Comparison of ENCODE assay signal across 15 cellular contexts in the genomic region with DNA sequence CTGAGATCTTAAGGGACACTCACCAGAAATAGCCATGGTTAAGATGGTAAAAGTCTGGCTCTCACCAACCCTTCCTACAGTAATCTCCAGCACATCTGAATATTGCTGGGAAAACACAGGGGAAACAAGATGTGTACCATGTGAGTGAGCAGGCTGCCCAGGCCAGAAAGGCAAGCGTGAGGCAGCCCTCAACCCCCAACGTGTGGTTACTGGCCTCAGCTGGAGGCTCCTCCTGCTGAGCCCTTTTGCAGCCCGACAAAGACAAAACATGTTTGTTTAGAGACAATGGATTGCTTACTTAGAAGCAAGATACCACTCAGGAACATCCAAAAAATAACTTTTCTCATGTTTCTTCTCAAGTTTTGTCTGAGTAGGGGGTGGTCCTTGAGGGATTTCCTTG.
DNase-seq lines count a peak whose midpoint lies in the region; ATAC-seq and TF ChIP-seq lines count a peak whose summit lies in the region.
"Had no signal": no experiment of that assay in that cellular context is flagged by ENCODE, and none has a peak within 500 bp of the region (broad histone marks: within the 10 kb centered on the region; RNA-seq: fewer than 3 reads in every experiment).

No MANE protein-coding gene starts in this region.

- H3K36me3 ChIP-seq in HUES48 (ENCODE audit: control insufficient read depth, insufficient read depth, low read length), result peaks cover 28% of the 10 kb centered on the region

- H3K27ac ChIP-seq in HUES48 (ENCODE audit: low read depth, low read length), result peak overlapping the region; percentile 73

- TF ChIP-seq CTCF in choroid plexus epithelial cell (conservative IDR thresholded peaks at IDR 0.05; ENCODE audit: low read depth, low read length), result no peak

- no peaks in the 10 kb centered on the region for H3K27me3 ChIP-seq in HUES48 (ENCODE audit: control insufficient read depth, insufficient read depth, low read length)

- H3K4me1 ChIP-seq in HUES48 (ENCODE audit: control insufficient read depth, insufficient read depth, low read length), result peaks cover 13% of the 10 kb centered on the region
- H3K4me1 ChIP-seq: Caco-2 had no signal

- H3K9me3 ChIP-seq in HUES48 (ENCODE audit: control insufficient read depth, insufficient read depth, low read length), result peaks cover 37% of the 10 kb centered on the region

- DNase-seq in COR-L47 (lab: John Stamatoyannopoulos, UW), result peak; percentile 2
- peak; percentile 21 for DNase-seq in choroid plexus epithelial cell (ENCODE audit: low read depth)
- DNase-seq in iPS-NIHi7 (ENCODE audit: extremely low spot score), result peak; percentile 25
- DNase-seq in NCI-H748 treated with DMSO at 0.1 percent for 48 hours (lab: John Stamatoyannopoulos, UW), result no peak
- no peak for DNase-seq in NCI-H2196 treated with DMSO at 0.1 percent for 48 hours (lab: John Stamatoyannopoulos, UW; ENCODE audit: unreplicated experiment)
- no peak for DNase-seq in dedifferentiated amniotic fluid mesenchymal stem cell (ENCODE audit: extremely low spot score)
- DNase-seq: ACHN; C1 segment of cervical spinal cord; Caco-2; CD4-positive, alpha-beta T cell; DND-41; GF-D8; HCEC 1CT had no signal

- H3K4me3 ChIP-seq in HUES48 (ENCODE audit: low read depth, low read length), result no peak overlapping the region
- H3K4me3 ChIP-seq in choroid plexus epithelial cell (ENCODE audit: low read depth, low read length), result no peak overlapping the region

- H3K9ac ChIP-seq in HUES48 (ENCODE audit: low read depth, low read length), result no peak overlapping the region

- no peak for ATAC-seq in HG03095 (IDR thresholded peaks at IDR 0.05; ENCODE audit: unreplicated experiment)

Comparison
In these comparisons a context has a peak if more than half of its experiments do, and no peak if none do; other contexts are left out.
1. DNase-seq: peak in COR-L47 (single experiment), choroid plexus epithelial cell (single experiment) and iPS-NIHi7 (single experiment); none in NCI-H748 treated with DMSO at 0.1 percent for 48 hours (single experiment), NCI-H2196 treated with DMSO at 0.1 percent for 48 hours (single experiment) and dedifferentiated amniotic fluid mesenchymal stem cell (single experiment).